ENCODE assay signal across 23 cellular contexts in the genomic region with DNA sequence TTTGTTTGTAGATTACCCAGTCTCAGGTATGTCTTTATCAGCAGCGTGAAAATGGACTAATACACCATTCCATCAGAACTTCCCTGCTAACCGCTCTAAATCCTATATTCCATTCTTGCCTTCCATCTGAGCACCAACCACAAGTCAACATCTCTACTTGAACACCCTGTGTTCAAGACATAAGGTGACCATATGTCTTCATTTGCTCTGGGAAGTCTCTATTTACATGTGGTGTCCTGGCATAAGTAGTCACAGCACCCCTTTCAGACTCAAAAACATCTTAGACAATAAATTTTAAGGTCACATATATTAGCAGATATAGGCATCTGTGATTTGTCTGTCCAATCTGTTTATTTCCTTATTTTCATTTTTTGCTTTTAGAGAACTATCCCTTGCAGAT.
"Had no signal": no experiment of that assay in that cellular context is flagged by ENCODE, and none has a peak within 500 bp of the region (broad histone marks: within the 10 kb centered on the region; RNA-seq: fewer than 3 reads in every experiment).

No MANE protein-coding gene starts in this region.

- DNase-seq: activated CD4-positive, alpha-beta T cell treated with anti-CD3 and anti-CD28 coated beads for 48 hours; activated CD4-positive, alpha-beta T cell treated with anti-CD3 and anti-CD28 coated beads, Interleukin-2, amount 50 U/mL, for 4 hours; activated CD4-positive, CD25-positive, alpha-beta regulatory T cell treated with anti-CD3 and anti-CD28 coated beads, Interleukin-2, amount 50 U/mL, for 72 hours; activated CD8-positive, alpha-beta memory T cell treated with anti-CD3 and anti-CD28 coated beads, Interleukin-2, amount 10 ng/mL, durations not matched to agents 7 days and 5 days; activated effector memory CD4-positive, alpha-beta T cell treated with anti-CD3 and anti-CD28 coated beads, Interleukin-2, amount 50 U/mL, for 16 hours; activated naive CD4-positive, alpha-beta T cell treated with Interleukin-2 at 50 U/mL for 16 hours; activated naive CD8-positive, alpha-beta T cell treated with anti-CD3 and anti-CD28 coated beads, Interleukin-2, amount 50 U/mL, for 24 hours; activated T-cell treated with anti-CD3 and anti-CD28 coated beads, Interleukin-2, amount 50 U/mL, for 24 hours; amniotic stem cell; body of pancreas; central memory CD4-positive, alpha-beta T cell; Kasumi-1; NCI-H1105 treated with DMSO at 0.1 percent for 48 hours; NCI-H1436 treated with DMSO at 0.1 percent for 48 hours; NCI-H187 treated with DMSO at 0.1 percent for 48 hours; NCI-H2107; NCI-H2171 treated with DMSO at 0.1 percent for 48 hours; NCI-H226; NCI-H526; NCI-H82; RPMI8226 had no signal

- H3K4me3 ChIP-seq: ascending aorta, body of pancreas, SK-N-MC had no signal
